In the genomic region with DNA sequence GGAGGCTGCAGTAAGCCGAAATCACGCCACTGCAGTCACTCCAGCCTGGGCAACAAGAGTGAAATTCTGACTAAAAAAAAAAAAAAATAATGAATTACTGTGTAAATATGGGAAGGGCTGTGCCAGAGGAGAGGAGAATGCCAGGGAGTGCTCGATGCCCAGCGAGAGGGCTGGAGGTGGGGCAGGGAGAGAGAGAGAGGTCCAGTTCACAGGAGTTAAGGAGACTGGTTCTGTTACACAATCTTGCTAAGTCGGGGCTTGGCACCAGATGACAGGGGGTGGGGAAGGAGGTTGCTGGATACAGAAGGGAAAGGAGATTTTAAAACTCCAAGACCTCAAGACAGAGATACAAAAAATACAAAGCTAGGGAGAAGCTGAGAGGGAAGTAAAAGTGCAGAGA, we compare ENCODE assay signal across 11 cellular contexts. TPM values are rescaled to one million over a fixed set of nuclear protein-coding genes. Genes with fewer than 3 reads are reported as not detected.
DNase-seq lines count a peak whose midpoint lies in the region; ATAC-seq, FAIRE-seq and TF ChIP-seq lines count a peak whose summit lies in the region.
"Had no signal": no experiment of that assay in that cellular context is flagged by ENCODE, and none has a peak within 500 bp of the region (broad histone marks: within the 10 kb centered on the region; RNA-seq: fewer than 3 reads in every experiment).

No MANE protein-coding gene starts in this region.

- H4K20me1 ChIP-seq in mammary epithelial cell (ENCODE audit: insufficient read depth, low read length) = no peaks in the 10 kb centered on the region

- no peak overlapping the region for H2AFZ ChIP-seq in mammary epithelial cell (ENCODE audit: low read depth, low read length)

- peaks cover 25% of the 10 kb centered on the region for H3K4me1 Mint-ChIP-seq in MCF 10A (ENCODE audit: insufficient read depth, unreplicated experiment)
- H3K4me1 Mint-ChIP-seq in dendritic cell treated with granulocyte-macrophage colony-stimulating factor and Interleukin-4, amounts not matched to agents 40 ng/mL and 50 ng/mL, for 4 days (ENCODE audit: low read depth) = peaks cover 58% of the 10 kb centered on the region

- H3K36me3 ChIP-seq in mammary epithelial cell (ENCODE audit: insufficient read depth, low read length) = no peaks in the 10 kb centered on the region

- DNase-seq in MCF 10A (ENCODE audit: unreplicated experiment) = peak; percentile 91
- no peak for DNase-seq in mammary epithelial cell
- peak; percentile 86 for DNase-seq in mucosa of gallbladder (ENCODE audit: low spot score)
- no peak for DNase-seq in NCI-H2107 treated with DMSO at 0.1 percent for 48 hours (lab: John Stamatoyannopoulos, UW; ENCODE audit: unreplicated experiment)
- DNase-seq in D721Med (ENCODE audit: insufficient read length, low spot score) = no peak
- DNase-seq in KG1 (lab: John Stamatoyannopoulos, UW) = no peak
- DNase-seq: NCI-H1930 had no signal

- no peak overlapping the region for H3K27ac ChIP-seq in mammary epithelial cell (ENCODE audit: insufficient read depth, low read depth, low read length)

- H3K27me3 ChIP-seq in mammary epithelial cell (ENCODE audit: insufficient read depth, low read length) = peaks cover 2% of the 10 kb centered on the region

- BruUV-seq in MCF 10A (replicated peaks; lab: Mats Ljungman, UMichigan) = no TSS peak
- BruUV-seq in mammary epithelial cell (replicated peaks; lab: Mats Ljungman, UMichigan) = no TSS peak

- H3K4me2 ChIP-seq in mammary epithelial cell (ENCODE audit: insufficient read depth, low read depth, low read length) = no peak overlapping the region

- peak overlapping the region; percentile 4 for H3K27ac Mint-ChIP-seq in MCF 10A (ENCODE audit: low read depth, unreplicated experiment)
- H3K27ac Mint-ChIP-seq in dendritic cell treated with granulocyte-macrophage colony-stimulating factor and Interleukin-4, amounts not matched to agents 40 ng/mL and 50 ng/mL, for 4 days = peak overlapping the region; percentile 75
- H3K27ac Mint-ChIP-seq: activated T-helper 1 cell treated with anti-CD3 and anti-CD28 coated beads, Interleukin-12 subunit alpha, Interleukin-12 subunit beta, Interleukin-2, Interleukin-4 antibody, amounts not matched to agents 30 ng/mL and 10 ng/mL and 1 ng/mL, durations not matched to agents 14 hours and 24 hours and 36 hours; stimulated activated naive CD8-positive, alpha-beta T cell treated with anti-CD3 and anti-CD28 coated beads, Interleukin-15, Interleukin-2, amounts not matched to agents 100 ng/mL and 50 ng/mL, for 24 hours had no signal

- H3K36me3 Mint-ChIP-seq in MCF 10A (ENCODE audit: insufficient read depth, unreplicated experiment) = no peaks in the 10 kb centered on the region
- H3K36me3 Mint-ChIP-seq in dendritic cell treated with granulocyte-macrophage colony-stimulating factor and Interleukin-4, amounts not matched to agents 40 ng/mL and 50 ng/mL, for 4 days (ENCODE audit: low read depth) = no peaks in the 10 kb centered on the region

- no peak for TF ChIP-seq CTCF in MCF 10A (IDR thresholded peaks at IDR 0.05; ENCODE audit: unreplicated experiment)
- no peak for TF ChIP-seq CTCF in mammary epithelial cell (conservative IDR thresholded peaks at IDR 0.05 in 1 of 2, IDR thresholded peaks at IDR 0.05 in 1 of 2; ENCODE audit: extremely low read depth in 1 of 2, insufficient read depth in 1 of 2, low read depth in 1 of 2, low read length in 2 of 2)
- no peak for TF ChIP-seq CTCF in D721Med (IDR thresholded peaks at IDR 0.05; ENCODE audit: insufficient read depth, missing control alignments)

- POLR2A ChIA-PET in MCF 10A (lab: Yijun Ruan, JAX) = interaction anchor here (0.6 to 4.5 kb wide), 32 partner anchors 7 to 1102 kb away, joined by 3 to 60 read pairs (median 5); a partner anchor contains a TSS

- H3K4me3 ChIP-seq in mammary epithelial cell (replicated peaks in 1 of 3; ENCODE audit: insufficient read depth in 1 of 3, low read depth in 2 of 3, low read length in 3 of 3) = no peak overlapping the region

- CTCF ChIA-PET in MCF 10A (lab: Yijun Ruan, JAX) (interaction anchor here (0.7 to 4.4 kb wide), 11 partner anchors 9 to 73 kb away, joined by 3 to 28 read pairs (median 4); a partner anchor contains a TSS), mammary epithelial cell (lab: Charles Lee; ENCODE audit: low non-redundant PET) (no interaction called here)

- H3K9me3 ChIP-seq in mammary epithelial cell (replicated peaks; ENCODE audit: insufficient read depth, low read length) = no peaks in the 10 kb centered on the region

- intact Hi-C loops in MCF 10A (cut with micrococcal nuclease) = no loop called here
- intact Hi-C loops in mammary epithelial cell (cut with micrococcal nuclease) = no loop called here
- intact Hi-C loops in dendritic cell treated with granulocyte-macrophage colony-stimulating factor and Interleukin-4, amounts not matched to agents 40 ng/mL and 50 ng/mL, for 4 days (cut with micrococcal nuclease) = no loop called here

- H3K27me3 Mint-ChIP-seq in MCF 10A (ENCODE audit: insufficient read depth, unreplicated experiment) = no peaks in the 10 kb centered on the region
- H3K27me3 Mint-ChIP-seq in dendritic cell treated with granulocyte-macrophage colony-stimulating factor and Interleukin-4, amounts not matched to agents 40 ng/mL and 50 ng/mL, for 4 days = no peaks in the 10 kb centered on the region
- H3K27me3 Mint-ChIP-seq: stimulated activated naive CD8-positive, alpha-beta T cell treated with anti-CD3 and anti-CD28 coated beads, Interleukin-15, Interleukin-2, amounts not matched to agents 100 ng/mL and 50 ng/mL, for 24 hours had no signal

- H3K9ac ChIP-seq in mammary epithelial cell (ENCODE audit: insufficient read depth, low read length) = no peak overlapping the region

- in situ Hi-C loops in mammary epithelial cell (cut with MboI; ENCODE audit: low sequenced_read_pairs in 2 of 2) = no loop called here

- dilution Hi-C loops in mammary epithelial cell (cut with HindIII; ENCODE audit: low sequenced_read_pairs) = no loop called here

- H3K9me3 Mint-ChIP-seq in MCF 10A (ENCODE audit: unreplicated experiment) = no peaks in the 10 kb centered on the region
- no peaks in the 10 kb centered on the region for H3K9me3 Mint-ChIP-seq in dendritic cell treated with granulocyte-macrophage colony-stimulating factor and Interleukin-4, amounts not matched to agents 40 ng/mL and 50 ng/mL, for 4 days
- H3K9me3 Mint-ChIP-seq: activated T-helper 1 cell treated with anti-CD3 and anti-CD28 coated beads, Interleukin-12 subunit alpha, Interleukin-12 subunit beta, Interleukin-2, Interleukin-4 antibody, amounts not matched to agents 30 ng/mL and 10 ng/mL and 1 ng/mL, durations not matched to agents 14 hours and 24 hours and 36 hours; stimulated activated naive CD8-positive, alpha-beta T cell treated with anti-CD3 and anti-CD28 coated beads, Interleukin-15, Interleukin-2, amounts not matched to agents 100 ng/mL and 50 ng/mL, for 24 hours had no signal

- no peak for ATAC-seq in GM18517 (IDR thresholded peaks at IDR 0.05; ENCODE audit: unreplicated experiment)

- 26% methylated on average over 5 of the region's 5 CpGs for WGBS in mammary epithelial cell (ENCODE audit: low coverage, missing lambda C conversion rate)

- H3K4me1 ChIP-seq in mammary epithelial cell (ENCODE audit: insufficient read depth, low read length) = no peaks in the 10 kb centered on the region

- FAIRE-seq in D721Med (lab: Jason Lieb, UNC) = no peak

- no peaks in the 10 kb centered on the region for H3K79me2 ChIP-seq in mammary epithelial cell (ENCODE audit: insufficient read depth, low read length)

- H3K4me3 Mint-ChIP-seq in MCF 10A (ENCODE audit: unreplicated experiment) = peak overlapping the region; percentile 69
- H3K4me3 Mint-ChIP-seq in dendritic cell treated with granulocyte-macrophage colony-stimulating factor and Interleukin-4, amounts not matched to agents 40 ng/mL and 50 ng/mL, for 4 days = peak overlapping the region; percentile 39
- H3K4me3 Mint-ChIP-seq: activated T-helper 1 cell treated with anti-CD3 and anti-CD28 coated beads, Interleukin-12 subunit alpha, Interleukin-12 subunit beta, Interleukin-2, Interleukin-4 antibody, amounts not matched to agents 30 ng/mL and 10 ng/mL and 1 ng/mL, durations not matched to agents 14 hours and 24 hours and 36 hours; stimulated activated naive CD8-positive, alpha-beta T cell treated with anti-CD3 and anti-CD28 coated beads, Interleukin-15, Interleukin-2, amounts not matched to agents 100 ng/mL and 50 ng/mL, for 24 hours had no signal

RNA-seq across cellular contexts. Expression of a gene that starts 1.2 kb away (rescaled TPM):
- total RNA-seq in MCF 10A (2022) = 8.2 and 11.6 TPM in 2 replicates
- 1 to 10 TPM in 1 of 2 donors, not detected in 1; 2.8 TPM for total RNA-seq in mammary epithelial cell
- not detected for polyA plus RNA-seq in mammary epithelial cell
- not detected for polyA minus RNA-seq in mammary epithelial cell
- 180 TPM for total RNA-seq in mucosa of gallbladder
- total RNA-seq: activated T-helper 1 cell treated with anti-CD3 and anti-CD28 coated beads, Interleukin-12 subunit alpha, Interleukin-12 subunit beta, Interleukin-2, Interleukin-4 antibody, amounts not matched to agents 30 ng/mL and 10 ng/mL and 1 ng/mL, durations not matched to agents 14 hours and 24 hours and 36 hours had no signal

RNA-seq across cellular contexts. Expression of a gene that starts 24.3 kb away (rescaled TPM):
- total RNA-seq in MCF 10A (2022) (19.2 and 26.5 TPM in 2 replicates), mammary epithelial cell (10 to 100 TPM; 45.5 to 45.9 TPM), mucosa of gallbladder (50.9 TPM)
- 28.5 TPM for polyA plus RNA-seq in mammary epithelial cell
- polyA minus RNA-seq in mammary epithelial cell = 33.7 TPM

RNA-seq across cellular contexts. Expression of a gene that starts 28.0 kb away (rescaled TPM):
- total RNA-seq in MCF 10A (2022) (281 and 320 TPM in 2 replicates), mammary epithelial cell (100 to 1,000 TPM; 239 to 352 TPM), mucosa of gallbladder (195 TPM)
- 412 TPM for polyA plus RNA-seq in mammary epithelial cell
- 418 TPM for polyA minus RNA-seq in mammary epithelial cell

RNA-seq across cellular contexts. Expression of a gene that starts 44.1 kb away (rescaled TPM):
- total RNA-seq in MCF 10A (2022) (75.3 and 90.1 TPM in 2 replicates), mammary epithelial cell (10 to 100 TPM; 46.7 to 58.3 TPM), mucosa of gallbladder (71.4 TPM)
- polyA plus RNA-seq in mammary epithelial cell = 57.9 TPM
- polyA minus RNA-seq in mammary epithelial cell = 135 TPM

Comparison
In these comparisons a context has a peak if more than half of its experiments do, and no peak if none do; other contexts are left out.
1. DNase-seq: peak in MCF 10A (single experiment) and mucosa of gallbladder (single experiment); none in mammary epithelial cell (single experiment), NCI-H2107 treated with DMSO at 0.1 percent for 48 hours (single experiment), D721Med (single experiment) and KG1 (single experiment).
2. RNA of a gene that starts 1.2 kb away (total RNA-seq): 180 TPM in mucosa of gallbladder (single experiment); 8.2 to 11.6 TPM in MCF 10A and 2.8 TPM in mammary epithelial cell; every median in the first group is over 10 times any median in the second.